ENCODE assay signal across 1 cellular context in genomic region chr17:4127555-4127954, GRCh38.
TF ChIP-seq lines count a peak whose summit lies in the region.

No MANE protein-coding gene starts in this region.

TF ChIP-seq in IMR-90, 13 proteins besides CTCF, POLR2A, EP300 and RAD21:
- TF ChIP-seq MXI1 (IDR thresholded peaks at IDR 0.05; ENCODE audit: borderline replicate concordance, low read depth, low read length) (no peak), RFX5 (IDR thresholded peaks at IDR 0.05; ENCODE audit: low read depth, low read length) (no peak), CEBPB (IDR thresholded peaks at IDR 0.05; ENCODE audit: low read depth, low read length) (no peak), RCOR1 (IDR thresholded peaks at IDR 0.05; ENCODE audit: insufficient replicate concordance, low read length) (no peak), ELK1 (IDR thresholded peaks at IDR 0.05; ENCODE audit: borderline replicate concordance, low read depth, low read length) (no peak), CHD1 (IDR thresholded peaks at IDR 0.05; ENCODE audit: low read depth, low read length) (no peak), BHLHE40 (IDR thresholded peaks at IDR 0.05; ENCODE audit: low read depth, low read length) (no peak), FOS (IDR thresholded peaks at IDR 0.05; ENCODE audit: low read depth, low read length) (no peak), NFE2L2 (IDR thresholded peaks at IDR 0.05; ENCODE audit: low read depth, low read length) (no peak), MAFK (IDR thresholded peaks at IDR 0.05; ENCODE audit: low read depth, low read length) (no peak), MAZ (IDR thresholded peaks at IDR 0.05; ENCODE audit: borderline replicate concordance, low read depth, low read length) (no peak), SMC3 (IDR thresholded peaks at IDR 0.05; ENCODE audit: low read depth, low read length) (no peak)
- TF ChIP-seq, protein P1, sequence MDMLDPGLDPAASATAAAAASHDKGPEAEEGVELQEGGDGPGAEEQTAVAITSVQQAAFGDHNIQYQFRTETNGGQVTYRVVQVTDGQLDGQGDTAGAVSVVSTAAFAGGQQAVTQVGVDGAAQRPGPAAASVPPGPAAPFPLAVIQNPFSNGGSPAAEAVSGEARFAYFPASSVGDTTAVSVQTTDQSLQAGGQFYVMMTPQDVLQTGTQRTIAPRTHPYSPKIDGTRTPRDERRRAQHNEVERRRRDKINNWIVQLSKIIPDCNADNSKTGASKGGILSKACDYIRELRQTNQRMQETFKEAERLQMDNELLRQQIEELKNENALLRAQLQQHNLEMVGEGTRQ (IDR thresholded peaks at IDR 0.05; ENCODE audit: low read depth, low read length) = no peak
